In genomic region chr16:30996324-30996999, GRCh38 we compare ENCODE assay signal across 1 cellular context.
TF ChIP-seq lines count a peak whose summit lies in the region.

No MANE protein-coding gene starts in this region.

TF ChIP-seq in HepG2, 621 proteins besides CTCF, POLR2A, EP300 and RAD21 (continued from another document and continues in another):
- TF ChIP-seq ATF7 (IDR thresholded peaks at IDR 0.05): no peak
- TF ChIP-seq ATF7 (CRISPR knock-in tag; IDR thresholded peaks at IDR 0.05): 0 out of 2 replicates have a peak, but pooled peaks have one; percentile 56
- TF ChIP-seq MXI1 (IDR thresholded peaks at IDR 0.05; ENCODE audit: borderline replicate concordance, low read depth, low read length): peak; percentile 18; the same call in 1 of the 3 replicates
- TF ChIP-seq ZNF432 (CRISPR knock-in tag; IDR thresholded peaks at IDR 0.05; ENCODE audit: borderline replicate concordance): no peak
- peak; percentile 38; the same call in 1 of the 2 replicates for TF ChIP-seq CBFB (CRISPR knock-in tag; IDR thresholded peaks at IDR 0.05)
- peak; percentile 68; the same call in 1 of the 2 replicates for TF ChIP-seq ATF2 (CRISPR knock-in tag; IDR thresholded peaks at IDR 0.05)
- peak; percentile 76; the same call in 1 of the 2 replicates for TF ChIP-seq HIVEP1 (CRISPR knock-in tag; IDR thresholded peaks at IDR 0.05)
- 0 out of 2 replicates have a peak, but pooled peaks have one; percentile 38 for TF ChIP-seq ZNF644 (CRISPR knock-in tag; IDR thresholded peaks at IDR 0.05; ENCODE audit: low read depth)
- 0 out of 2 replicates have a peak, but pooled peaks have one; percentile 10 for TF ChIP-seq SP2 (CRISPR knock-in tag; IDR thresholded peaks at IDR 0.05)
- peak; percentile 46; the same call in 1 of the 2 replicates for TF ChIP-seq MTERF4 (CRISPR knock-in tag; IDR thresholded peaks at IDR 0.05)
- peak; percentile 62; the same call in 1 of the 2 replicates for TF ChIP-seq TFAP4 (IDR thresholded peaks at IDR 0.05; ENCODE audit: borderline replicate concordance, low read depth)
- peak; percentile 42 for TF ChIP-seq TBL1XR1 (IDR thresholded peaks at IDR 0.05; ENCODE audit: borderline replicate concordance, low read length, partially characterized antibody)
- peak; percentile 52; the same call in 1 of the 2 replicates for TF ChIP-seq ZNF770 (CRISPR knock-in tag; IDR thresholded peaks at IDR 0.05)
- TF ChIP-seq ESRRA (CRISPR knock-in tag; IDR thresholded peaks at IDR 0.05; ENCODE audit: low read depth): peak; percentile 80
- TF ChIP-seq ZNF670 (CRISPR knock-in tag; IDR thresholded peaks at IDR 0.05; ENCODE audit: borderline replicate concordance): no peak
- TF ChIP-seq FOXO1 (CRISPR knock-in tag; IDR thresholded peaks at IDR 0.05): no peak
- TF ChIP-seq ZNF274 (CRISPR knock-in tag; IDR thresholded peaks at IDR 0.05): peak; percentile 29; the same call in 1 of the 2 replicates
- peak; percentile 84 for TF ChIP-seq TFDP2 (CRISPR knock-in tag; IDR thresholded peaks at IDR 0.05)
- no peak for TF ChIP-seq LCORL (IDR thresholded peaks at IDR 0.05)
- peak; percentile 91 for TF ChIP-seq LCORL (CRISPR knock-in tag; IDR thresholded peaks at IDR 0.05)
- 0 out of 2 replicates have a peak, but pooled peaks have one; percentile 64 for TF ChIP-seq SNAPC5 (CRISPR knock-in tag; IDR thresholded peaks at IDR 0.05; ENCODE audit: borderline replicate concordance)
- peak; percentile 63; the same call in 1 of the 2 replicates for TF ChIP-seq TARDBP (CRISPR knock-in tag; IDR thresholded peaks at IDR 0.05)
- TF ChIP-seq ZNF792 (CRISPR knock-in tag; IDR thresholded peaks at IDR 0.05): peak; percentile 44; the same call in 1 of the 2 replicates
- TF ChIP-seq NR1H2 (CRISPR knock-in tag; IDR thresholded peaks at IDR 0.05; ENCODE audit: borderline replicate concordance, low read depth): 0 out of 2 replicates have a peak, but pooled peaks have one; percentile 62
- TF ChIP-seq STAG1 (CRISPR knock-in tag; IDR thresholded peaks at IDR 0.05): 0 out of 2 replicates have a peak, but pooled peaks have one; percentile 18
- no peak for TF ChIP-seq USF2 (IDR thresholded peaks at IDR 0.05; ENCODE audit: low read depth, low read length)
- TF ChIP-seq USF2 (CRISPR knock-in tag; IDR thresholded peaks at IDR 0.05; ENCODE audit: borderline replicate concordance): no peak
- peak; percentile 59; the same call in 1 of the 2 replicates for TF ChIP-seq ZFP1 (CRISPR knock-in tag; IDR thresholded peaks at IDR 0.05)
- peak; percentile 88 for TF ChIP-seq KDM1A (CRISPR knock-in tag; IDR thresholded peaks at IDR 0.05)
- TF ChIP-seq ATM (IDR thresholded peaks at IDR 0.05; ENCODE audit: borderline replicate concordance): no peak
- no peak for TF ChIP-seq SNRNP70 (IDR thresholded peaks at IDR 0.05; ENCODE audit: low read depth, low read length)
- TF ChIP-seq AHDC1 (CRISPR knock-in tag; IDR thresholded peaks at IDR 0.05; ENCODE audit: borderline replicate concordance): peak; percentile 56; the same call in 1 of the 2 replicates
- TF ChIP-seq ZNF724P (CRISPR knock-in tag; IDR thresholded peaks at IDR 0.05; ENCODE audit: borderline replicate concordance): 0 out of 2 replicates have a peak, but pooled peaks have one; percentile 26
- 0 out of 2 replicates have a peak, but pooled peaks have one; percentile 30 for TF ChIP-seq ZNF33B (CRISPR knock-in tag; IDR thresholded peaks at IDR 0.05)
- TF ChIP-seq PRDM15 (CRISPR knock-in tag; IDR thresholded peaks at IDR 0.05): peak; percentile 73; the same call in 1 of the 2 replicates
- TF ChIP-seq MED1 (CRISPR knock-in tag; IDR thresholded peaks at IDR 0.05): peak; percentile 78
- TF ChIP-seq CCDC6 (CRISPR knock-in tag; IDR thresholded peaks at IDR 0.05): 0 out of 2 replicates have a peak, but pooled peaks have one; percentile 61
- TF ChIP-seq IKZF4 (CRISPR knock-in tag; IDR thresholded peaks at IDR 0.05; ENCODE audit: borderline replicate concordance, low read depth, not compliant biosample characterization): peak; percentile 66
- peak; percentile 47; the same call in 1 of the 2 replicates for TF ChIP-seq DMAP1 (CRISPR knock-in tag; IDR thresholded peaks at IDR 0.05)
- peak; percentile 42 for TF ChIP-seq MXD1 (CRISPR knock-in tag; IDR thresholded peaks at IDR 0.05)
- peak; percentile 98 for TF ChIP-seq ZNF3 (CRISPR knock-in tag; IDR thresholded peaks at IDR 0.05)
- TF ChIP-seq TOE1 (CRISPR knock-in tag; IDR thresholded peaks at IDR 0.05): no peak
